Comparison of ENCODE assay signal across 1 cellular context in genomic region chr12:82366182-82366581, GRCh38.
A peak's percentile ranks its signal among the peaks of the same experiment; 100 is the strongest.
TF ChIP-seq lines count a peak whose summit lies in the region.

No MANE protein-coding gene starts in this region.

TF ChIP-seq in GM12878, 131 proteins besides CTCF, POLR2A, EP300 and RAD21:
- TF ChIP-seq MTA2 (IDR thresholded peaks at IDR 0.05; ENCODE audit: low read depth) (peak; percentile 48; the same call in 1 of the 2 replicates), YY1 (IDR thresholded peaks at IDR 0.05; ENCODE audit: low read depth, low read length) (no peak), IKZF1 (conservative IDR thresholded peaks at IDR 0.05) (peak; percentile 54), CREM (IDR thresholded peaks at IDR 0.05; ENCODE audit: low read depth) (peak; percentile 20; the same call in 1 of the 2 replicates), IKZF2 (IDR thresholded peaks at IDR 0.05) (peak; percentile 78 to 83), IRF4 (IDR thresholded peaks at IDR 0.05; ENCODE audit: low read depth, low read length) (0 out of 2 replicates have a peak, but pooled peaks have one; percentile 8), ZNF687 (IDR thresholded peaks at IDR 0.05) (no peak), ELK1 (IDR thresholded peaks at IDR 0.05; ENCODE audit: low read depth, low read length) (no peak), NFYA (IDR thresholded peaks at IDR 0.05; ENCODE audit: borderline replicate concordance, low read depth, low read length) (no peak), RELB (IDR thresholded peaks at IDR 0.05; ENCODE audit: low read depth) (peak; percentile 45; the same call in 1 of the 2 replicates)
- TF ChIP-seq, protein P1, sequence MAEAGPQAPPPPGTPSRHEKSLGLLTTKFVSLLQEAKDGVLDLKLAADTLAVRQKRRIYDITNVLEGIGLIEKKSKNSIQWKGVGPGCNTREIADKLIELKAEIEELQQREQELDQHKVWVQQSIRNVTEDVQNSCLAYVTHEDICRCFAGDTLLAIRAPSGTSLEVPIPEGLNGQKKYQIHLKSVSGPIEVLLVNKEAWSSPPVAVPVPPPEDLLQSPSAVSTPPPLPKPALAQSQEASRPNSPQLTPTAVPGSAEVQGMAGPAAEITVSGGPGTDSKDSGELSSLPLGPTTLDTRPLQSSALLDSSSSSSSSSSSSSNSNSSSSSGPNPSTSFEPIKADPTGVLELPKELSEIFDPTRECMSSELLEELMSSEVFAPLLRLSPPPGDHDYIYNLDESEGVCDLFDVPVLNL (IDR thresholded peaks at IDR 0.05; ENCODE audit: low read depth, low read length) = no peak
- TF ChIP-seq, protein P2, sequence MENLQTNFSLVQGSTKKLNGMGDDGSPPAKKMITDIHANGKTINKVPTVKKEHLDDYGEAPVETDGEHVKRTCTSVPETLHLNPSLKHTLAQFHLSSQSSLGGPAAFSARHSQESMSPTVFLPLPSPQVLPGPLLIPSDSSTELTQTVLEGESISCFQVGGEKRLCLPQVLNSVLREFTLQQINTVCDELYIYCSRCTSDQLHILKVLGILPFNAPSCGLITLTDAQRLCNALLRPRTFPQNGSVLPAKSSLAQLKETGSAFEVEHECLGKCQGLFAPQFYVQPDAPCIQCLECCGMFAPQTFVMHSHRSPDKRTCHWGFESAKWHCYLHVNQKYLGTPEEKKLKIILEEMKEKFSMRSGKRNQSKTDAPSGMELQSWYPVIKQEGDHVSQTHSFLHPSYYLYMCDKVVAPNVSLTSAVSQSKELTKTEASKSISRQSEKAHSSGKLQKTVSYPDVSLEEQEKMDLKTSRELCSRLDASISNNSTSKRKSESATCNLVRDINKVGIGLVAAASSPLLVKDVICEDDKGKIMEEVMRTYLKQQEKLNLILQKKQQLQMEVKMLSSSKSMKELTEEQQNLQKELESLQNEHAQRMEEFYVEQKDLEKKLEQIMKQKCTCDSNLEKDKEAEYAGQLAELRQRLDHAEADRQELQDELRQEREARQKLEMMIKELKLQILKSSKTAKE (IDR thresholded peaks at IDR 0.05; ENCODE audit: low read depth, poor library complexity, severe bottlenecking) = no peak
